Comparison of ENCODE assay signal across 21 cellular contexts in the genomic region with DNA sequence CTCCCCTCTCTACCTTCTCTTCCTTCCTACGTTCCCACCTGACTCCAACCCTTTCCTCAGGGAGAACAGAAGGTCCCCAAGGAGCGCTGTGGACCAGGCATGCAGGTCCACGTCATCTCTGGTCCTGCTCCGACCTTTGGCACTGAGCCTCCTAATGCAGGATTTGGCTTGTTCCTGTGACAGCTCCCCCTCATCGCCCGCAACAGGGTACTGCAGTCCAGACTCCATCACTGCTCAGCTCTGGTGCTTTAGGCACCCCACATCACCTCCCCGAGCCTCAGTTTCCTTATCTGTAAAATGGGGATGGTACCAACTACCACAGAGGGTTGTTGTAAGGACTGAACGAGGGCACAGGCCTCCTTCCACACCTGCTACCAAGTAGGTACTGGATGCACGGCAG. TPM values are rescaled to one million over a fixed set of nuclear protein-coding genes. Genes with fewer than 3 reads are reported as not detected.
DNase-seq lines count a peak whose midpoint lies in the region; ATAC-seq and TF ChIP-seq lines count a peak whose summit lies in the region.
"Had no signal": no experiment of that assay in that cellular context is flagged by ENCODE, and none has a peak within 500 bp of the region (broad histone marks: within the 10 kb centered on the region; RNA-seq: fewer than 3 reads in every experiment).

No MANE protein-coding gene starts in this region.

- H2AFZ ChIP-seq in IMR-90 (replicated peaks; ENCODE audit: low read length, poor library complexity) (peak overlapping the region; percentile 26), mesenchymal stem cell (ENCODE audit: low read depth, low read length) (no peak overlapping the region)

- intact Hi-C loops in IMR-90 (cut with micrococcal nuclease), result loop anchor here (2.0 to 10.0 kb wide), 6 partner anchors 119 to 574 kb away; partner anchors contain the start of gene ATRNL1

- no peak for ATAC-seq in IMR-90 (ENCODE audit: low read depth)
- peak; percentile 11; the same call in 1 of the 2 replicates for ATAC-seq in WTC11

- no peak overlapping the region for H3K27ac Mint-ChIP-seq in WTC11
- no peak overlapping the region for H3K27ac Mint-ChIP-seq in type B pancreatic cell
- H3K27ac Mint-ChIP-seq: activated CD4-positive, alpha-beta T cell treated with anti-CD3 and anti-CD28 coated beads, Interleukin-2, amount 10 ng/mL, durations not matched to agents 24 days and 14 days; activated naive CD8-positive, alpha-beta T cell treated with anti-CD3 and anti-CD28 coated beads for 36 hours; neural progenitor cell had no signal

- H3K4me2 ChIP-seq in IMR-90 (ENCODE audit: low read depth, low read length) (no peak overlapping the region), mesenchymal stem cell (ENCODE audit: low read length, poor library complexity, severe bottlenecking) (no peak overlapping the region)
- H3K4me2 ChIP-seq: neural progenitor cell had no signal

- in situ Hi-C loops in IMR-90 (cut with MboI; ENCODE audit: low sequenced_read_pairs), result loop anchor here (10.0 to 25.0 kb wide), 2 partner anchors 249 to 536 kb away; no protein-coding TSS in a partner anchor

- no peak for TF ChIP-seq POLR2A in IMR-90 (IDR thresholded peaks at IDR 0.05; ENCODE audit: low read depth, low read length)

- H3K4me1 Mint-ChIP-seq in WTC11 (peaks cover 37% of the 10 kb centered on the region), type B pancreatic cell (ENCODE audit: unreplicated experiment) (peaks cover 16% of the 10 kb centered on the region)

- peak overlapping the region; percentile 32 for H2AK9ac ChIP-seq in IMR-90 (replicated peaks; ENCODE audit: low read depth, low read length, poor library complexity)

- no peak overlapping the region for H4K5ac ChIP-seq in IMR-90 (ENCODE audit: low read depth, low read length)

- H3K36me3 Mint-ChIP-seq in WTC11, result no peaks in the 10 kb centered on the region
- no peaks in the 10 kb centered on the region for H3K36me3 Mint-ChIP-seq in type B pancreatic cell
- H3K36me3 Mint-ChIP-seq: activated naive CD8-positive, alpha-beta T cell treated with anti-CD3 and anti-CD28 coated beads for 36 hours; neural progenitor cell had no signal

- H2BK12ac ChIP-seq in mesenchymal stem cell (ENCODE audit: low read length in 2 of 2), result peak overlapping the region in 1 of 2 experiments; percentile 92

- CTCF ChIA-PET in IMR-90 (lab: Yijun Ruan, JAX) (interaction anchor here (0.5 to 1.8 kb wide), 10 partner anchors 7 to 290 kb away, joined by 3 to 9 read pairs (median 4); partner anchors contain the start of gene TRUB1), WTC11 (lab: Charles Lee) (interaction anchor here (0.7 to 5.0 kb wide), 7 partner anchors 11 to 254 kb away, joined by 3 to 32 read pairs (median 5); partner anchors contain the start of genes ATRNL1 and FHIP2A)

- no peak overlapping the region for H2BK20ac ChIP-seq in IMR-90 (ENCODE audit: low read depth, low read length)

- no peaks in the 10 kb centered on the region for H3K27me3 ChIP-seq in IMR-90 (ENCODE audit: control insufficient read depth, insufficient read depth, low read length)
- peaks cover 0 to 3% of the 10 kb centered on the region in 2 experiments for H3K27me3 ChIP-seq in mesenchymal stem cell (ENCODE audit: control insufficient read depth in 1 of 2, insufficient read depth in 1 of 2, low read length in 2 of 2)
- H3K27me3 ChIP-seq: neural progenitor cell had no signal

- H2AK5ac ChIP-seq in IMR-90 (ENCODE audit: low read depth, low read length) (peak overlapping the region; percentile 51; the same call in 1 of the 2 replicates), mesenchymal stem cell (ENCODE audit: low read length, severe bottlenecking) (peak overlapping the region; percentile 7)

- BruUV-seq in IMR-90 (replicated peaks; lab: Mats Ljungman, UMichigan), result no TSS peak

- POLR2A ChIA-PET in IMR-90 (lab: Charles Lee; ENCODE audit: unreplicated experiment), result interaction anchor here (0.5 kb wide), 1 partner anchor 62 kb away, joined by 3 read pairs; the partner anchor contains the start of gene TRUB1
- POLR2A ChIA-PET in WTC11 (lab: Charles Lee), result interaction anchor here (0.5 kb wide), 1 partner anchor 215 kb away, joined by 3 read pairs; no protein-coding TSS in a partner anchor

- dilution Hi-C loops in IMR-90 (cut with HindIII; ENCODE audit: low sequenced_read_pairs, unreplicated experiment), result no loop called here

- DNase-seq in GM12864 (ENCODE audit: low read depth) (no peak), IMR-90 (no peak), WTC11 (ENCODE audit: low spot score) (no peak), mesenchymal stem cell (no peak), NCI-H748 (lab: John Stamatoyannopoulos, UW; ENCODE audit: unreplicated experiment) (no peak), NCI-H1694 treated with DMSO at 0.1 percent for 48 hours (lab: John Stamatoyannopoulos, UW) (no peak), type B pancreatic cell (ENCODE audit: extremely low spot score, unreplicated experiment) (no peak)
- DNase-seq: activated CD4-positive, alpha-beta T cell treated with anti-CD3 and anti-CD28 coated beads, Interleukin-2, amount 10 ng/mL, durations not matched to agents 24 days and 14 days; activated naive CD8-positive, alpha-beta T cell treated with anti-CD3 and anti-CD28 coated beads for 36 hours; head of caudate nucleus; left ventricle myocardium inferior; MM.1S; NCI-H187; NCI-H345; SHP77 treated with DMSO at 0.1 percent for 48 hours; stimulated activated CD4-positive, alpha-beta T cell treated with anti-CD3 and anti-CD28 coated beads, Interleukin-2, amount 100 ng/mL, for 48 hours; stomach; T-helper 1 cell had no signal

- no peaks in the 10 kb centered on the region; the same call in 1 of the 2 replicates for H3K9me3 Mint-ChIP-seq in WTC11
- no peaks in the 10 kb centered on the region for H3K9me3 Mint-ChIP-seq in type B pancreatic cell
- H3K9me3 Mint-ChIP-seq: activated CD4-positive, alpha-beta T cell treated with anti-CD3 and anti-CD28 coated beads, Interleukin-2, amount 10 ng/mL, durations not matched to agents 24 days and 14 days; activated naive CD8-positive, alpha-beta T cell treated with anti-CD3 and anti-CD28 coated beads for 36 hours; neural progenitor cell had no signal

- H3K9ac ChIP-seq in IMR-90 (ENCODE audit: low read depth, low read length) (no peak overlapping the region), mesenchymal stem cell (ENCODE audit: low read length) (no peak overlapping the region)
- H3K9ac ChIP-seq: neural progenitor cell had no signal

- no peak overlapping the region for H3K4ac ChIP-seq in IMR-90 (ENCODE audit: low read depth, low read length)
- H3K4ac ChIP-seq in mesenchymal stem cell (ENCODE audit: low read depth in 1 of 2, low read length in 2 of 2), result peak overlapping the region in 1 of 2 experiments; percentile 40

- no peak overlapping the region for H4K8ac ChIP-seq in IMR-90 (ENCODE audit: low read depth in 2 of 2, low read length in 2 of 2)
- peak overlapping the region; percentile 78 for H4K8ac ChIP-seq in mesenchymal stem cell (ENCODE audit: low read length)

- 100% methylated on average over 3 of the region's 9 CpGs; no CpG with 5 or more reads in 1 of the 2 experiments for WGBS in IMR-90 (ENCODE audit: extremely low coverage in 2 of 2, insufficient read length in 1 of 2), 2 experiments
- WGBS in mesenchymal stem cell, result 96% methylated on average over 9 of the region's 9 CpGs

- H3K27me3 Mint-ChIP-seq in WTC11 (ENCODE audit: low read depth) (no peaks in the 10 kb centered on the region; the same call in 1 of the 2 replicates), type B pancreatic cell (peaks cover 11% of the 10 kb centered on the region)

- H3K79me1 ChIP-seq in IMR-90 (ENCODE audit: low read depth in 1 of 2, low read length in 2 of 2) (no peaks in the 10 kb centered on the region), mesenchymal stem cell (replicated peaks; ENCODE audit: low read length, poor library complexity, severe bottlenecking) (no peaks in the 10 kb centered on the region)

- H3K56ac ChIP-seq in IMR-90 (ENCODE audit: extremely low read depth, insufficient read depth, low read length), result no peak overlapping the region

- H2BK5ac ChIP-seq in IMR-90 (ENCODE audit: low read depth, low read length, poor library complexity, severe bottlenecking) (no peak overlapping the region), mesenchymal stem cell (ENCODE audit: low read depth, low read length, poor library complexity, severe bottlenecking) (no peak overlapping the region)

- H3K23ac ChIP-seq in IMR-90 (ENCODE audit: low read depth, low read length), result no peak overlapping the region
- no peak overlapping the region for H3K23ac ChIP-seq in mesenchymal stem cell (ENCODE audit: low read length in 2 of 2)

- no peak overlapping the region for H3K14ac ChIP-seq in IMR-90 (replicated peaks; ENCODE audit: low read depth, low read length)
- no peak overlapping the region for H3K14ac ChIP-seq in mesenchymal stem cell (ENCODE audit: low read length in 2 of 2)

- H2BK15ac ChIP-seq in IMR-90 (ENCODE audit: low read depth, low read length) (no peak overlapping the region), mesenchymal stem cell (ENCODE audit: low read depth, poor library complexity, severe bottlenecking) (peak overlapping the region; percentile 15)

- H3K4me3 ChIP-seq in GM12864 (ENCODE audit: low read depth, low read length) (no peak overlapping the region), IMR-90 (ENCODE audit: insufficient read depth, low read depth, low read length) (no peak overlapping the region), mesenchymal stem cell (ENCODE audit: insufficient read depth in 1 of 2, low read depth in 1 of 2, low read length in 2 of 2) (no peak overlapping the region)
- H3K4me3 ChIP-seq: left ventricle myocardium inferior, neural progenitor cell, smooth muscle cell, stomach had no signal

- H3K4me3 Mint-ChIP-seq in WTC11 (no peak overlapping the region), type B pancreatic cell (no peak overlapping the region)
- H3K4me3 Mint-ChIP-seq: activated CD4-positive, alpha-beta T cell treated with anti-CD3 and anti-CD28 coated beads, Interleukin-2, amount 10 ng/mL, durations not matched to agents 24 days and 14 days; activated naive CD8-positive, alpha-beta T cell treated with anti-CD3 and anti-CD28 coated beads for 36 hours; neural progenitor cell had no signal

- TF ChIP-seq CTCF in GM12864 (IDR thresholded peaks at IDR 0.05; ENCODE audit: low read depth, low read length, missing control alignments) (peak; percentile 27), IMR-90 (conservative IDR thresholded peaks at IDR 0.05; ENCODE audit: low read depth, low read length) (no peak), WTC11 (IDR thresholded peaks at IDR 0.05) (no peak), type B pancreatic cell (conservative IDR thresholded peaks at IDR 0.05) (no peak)

- H4K91ac ChIP-seq in IMR-90 (ENCODE audit: insufficient read depth, low read depth, low read length), result no peak overlapping the region
- H4K91ac ChIP-seq in mesenchymal stem cell (ENCODE audit: low read length), result no peak overlapping the region

- H3K27ac ChIP-seq in IMR-90 (ENCODE audit: insufficient read depth, low read length) (no peak overlapping the region), mesenchymal stem cell (ENCODE audit: low read length, poor library complexity, severe bottlenecking) (no peak overlapping the region)
- H3K27ac ChIP-seq: left ventricle myocardium inferior, neural progenitor cell, stomach had no signal

- 0 out of 2 replicates have a peak, but pooled peaks cover 2% of the 10 kb centered on the region for H3K4me1 ChIP-seq in IMR-90 (ENCODE audit: control insufficient read depth, insufficient read depth, low read length)
- peaks cover 5% of the 10 kb centered on the region for H3K4me1 ChIP-seq in mesenchymal stem cell (ENCODE audit: control insufficient read depth, insufficient read depth, low read depth, low read length)
- H3K4me1 ChIP-seq: Caco-2, left ventricle myocardium inferior had no signal

- no peaks in the 10 kb centered on the region for H4K20me1 ChIP-seq in IMR-90 (ENCODE audit: insufficient read depth, low read length)

- H3K18ac ChIP-seq in IMR-90 (ENCODE audit: low read depth, low read length) (no peak overlapping the region), mesenchymal stem cell (ENCODE audit: low read depth in 1 of 2, low read length in 2 of 2) (peak overlapping the region in 1 of 2 experiments; percentile 28)

- H3K36me3 ChIP-seq in IMR-90 (ENCODE audit: control insufficient read depth, insufficient read depth, low read length) (no peaks in the 10 kb centered on the region), mesenchymal stem cell (ENCODE audit: control insufficient read depth in 1 of 2, insufficient read depth in 2 of 2, low read depth in 1 of 2, low read length in 2 of 2) (no peaks in the 10 kb centered on the region)
- H3K36me3 ChIP-seq: left ventricle myocardium inferior, neural progenitor cell, stomach had no signal

- no peak for TF ChIP-seq RAD21 in IMR-90 (IDR thresholded peaks at IDR 0.05; ENCODE audit: low read length)

- H2BK120ac ChIP-seq in IMR-90 (ENCODE audit: low read depth, low read length) (0 out of 2 replicates have a peak overlapping the region, but pooled peaks have one; percentile 17), mesenchymal stem cell (ENCODE audit: low read depth, low read length) (no peak overlapping the region)

- H3K9me3 ChIP-seq in IMR-90 (ENCODE audit: control insufficient read depth, insufficient read depth, low read length), result no peaks in the 10 kb centered on the region
- no peaks in the 10 kb centered on the region for H3K9me3 ChIP-seq in mesenchymal stem cell (ENCODE audit: control insufficient read depth, low read length)
- H3K9me3 ChIP-seq: Caco-2, left ventricle myocardium inferior, stomach had no signal

- H3K9me1 ChIP-seq in IMR-90 (ENCODE audit: insufficient read depth, low read length), result no peaks in the 10 kb centered on the region

RNA-seq across cellular contexts. Expression of gene FHIP2A, which starts 54.6 kb away (rescaled TPM):
- total RNA-seq in IMR-90 (2012; rRNA removed) (16.5 and 21.7 TPM in 2 replicates), WTC11 (2021) (14.3 to 15.5 TPM (median 14.6 TPM) in 3 replicates), type B pancreatic cell (ENCODE audit: low replicate concordance) (24.4 and 25.0 TPM in 2 replicates)
- polyA plus RNA-seq in IMR-90 (2012; rRNA removed), result 8.9 and 10.7 TPM in 2 replicates
- polyA plus RNA-seq in IMR-90 (2012; cell fraction: cytosol; rRNA removed), result 2.5 and 7.1 TPM in 2 replicates
- polyA plus RNA-seq in IMR-90 (2012; cell fraction: nucleus; rRNA removed; ENCODE audit: low replicate concordance), result 39.6 and 46.5 TPM in 2 replicates
- 15.5 TPM for polyA plus RNA-seq in mesenchymal stem cell (2013, experiment 1 of 2)
- polyA plus RNA-seq in mesenchymal stem cell (2013, experiment 2 of 2), result 15.3 TPM
